ENCODE assay signal across 8 cellular contexts in genomic region chrX:11787564-11787963, GRCh38. TPM values are rescaled to one million over a fixed set of nuclear protein-coding genes. Genes with fewer than 3 reads are reported as not detected.
A peak's percentile ranks its signal among the peaks of the same experiment; 100 is the strongest.
DNase-seq lines count a peak whose midpoint lies in the region; ATAC-seq, FAIRE-seq and TF ChIP-seq lines count a peak whose summit lies in the region.
"Had no signal": no experiment of that assay in that cellular context is flagged by ENCODE, and none has a peak within 500 bp of the region (broad histone marks: within the 10 kb centered on the region; RNA-seq: fewer than 3 reads in every experiment).

No MANE protein-coding gene starts in this region.

- no peaks in the 10 kb centered on the region for H3K27me3 ChIP-seq in SU-DHL-6 (ENCODE audit: low read length)
- H3K27me3 ChIP-seq in small intestine (ENCODE audit: control insufficient read depth in 2 of 2, insufficient read depth in 2 of 2, low read length in 2 of 2) = no peaks in the 10 kb centered on the region

- H3K36me3 ChIP-seq in SU-DHL-6 (ENCODE audit: low read length) (no peaks in the 10 kb centered on the region), small intestine (ENCODE audit: control insufficient read depth in 2 of 2, insufficient read depth in 2 of 2, low read length in 2 of 2) (no peaks in the 10 kb centered on the region)

- no peaks in the 10 kb centered on the region for H3K4me1 ChIP-seq in small intestine (ENCODE audit: control insufficient read depth in 2 of 2, insufficient read depth in 1 of 2, low read depth in 1 of 2, low read length in 1 of 2)

- no peaks in the 10 kb centered on the region for H3K9me2 ChIP-seq in SU-DHL-6 (replicated peaks; ENCODE audit: insufficient read depth, low read length)

- H3K9me3 ChIP-seq in SU-DHL-6 (ENCODE audit: insufficient read depth, low read length) (no peaks in the 10 kb centered on the region), small intestine (ENCODE audit: control insufficient read depth, low read depth) (no peaks in the 10 kb centered on the region)

- ATAC-seq in GM19468 (IDR thresholded peaks at IDR 0.05; ENCODE audit: extremely low read depth, unreplicated experiment) (peak; percentile 22), HG02938 (IDR thresholded peaks at IDR 0.05; ENCODE audit: unreplicated experiment) (no peak)

- DNase-seq in amniotic epithelial cell (ENCODE audit: low read depth) (peak; percentile 55), iPS DF 4.7 (ENCODE audit: extremely low read depth, low spot score) (peak; percentile 44), small intestine (peak; percentile 66), NCI-H226 (no peak)

- peak; percentile 12 for TF ChIP-seq CTCF in SU-DHL-6 (IDR thresholded peaks at IDR 0.05; ENCODE audit: insufficient read depth, low read length, poor library complexity, severe bottlenecking)

- no peak for FAIRE-seq in small intestine (lab: Jason Lieb, UNC)
- FAIRE-seq: frontal cortex had no signal

- no peaks in the 10 kb centered on the region for H4K20me1 ChIP-seq in SU-DHL-6 (ENCODE audit: low read depth, low read length)

- H3K9ac ChIP-seq in SU-DHL-6 (ENCODE audit: low read length) = no peak overlapping the region

- H2AFZ ChIP-seq in SU-DHL-6 (ENCODE audit: low read depth, low read length, severe bottlenecking) = no peak overlapping the region

- H3K4me2 ChIP-seq in SU-DHL-6 (ENCODE audit: low read depth, low read length, poor library complexity, severe bottlenecking) = peak overlapping the region; percentile 12

- H3K27ac ChIP-seq in SU-DHL-6 (ENCODE audit: low read depth, low read length) (no peak overlapping the region), small intestine (ENCODE audit: low read depth in 1 of 2, low read length in 1 of 2) (no peak overlapping the region)

- H3K4me3 ChIP-seq in SU-DHL-6 (ENCODE audit: insufficient read depth, low read length, poor library complexity, severe bottlenecking) (no peak overlapping the region), small intestine (ENCODE audit: low read depth in 1 of 2, low read length in 2 of 2) (no peak overlapping the region)

- H3F3A ChIP-seq in SU-DHL-6 (ENCODE audit: insufficient read depth) = no peaks in the 10 kb centered on the region

- WGBS in small intestine, 3 donors = 21 to 57% (median 45%) methylated on average over 17 to 18 of the region's 18 CpGs

- H3K79me2 ChIP-seq in SU-DHL-6 (ENCODE audit: insufficient read depth, low read length) = no peaks in the 10 kb centered on the region

RNA-seq across cellular contexts. Expression of gene MSL3, which starts 29.5 kb away (rescaled TPM):
- 10 to 100 TPM; 18.2 to 36.2 (median 25.4) TPM for polyA plus RNA-seq in small intestine
